ENCODE assay signal across 2 cellular contexts in genomic region chr17:78368348-78368747, GRCh38.
TF ChIP-seq lines count a peak whose summit lies in the region.

No MANE protein-coding gene starts in this region.

TF ChIP-seq in GM23338, 12 proteins besides CTCF, POLR2A, EP300 and RAD21:
- TF ChIP-seq ZNF331 (CRISPR knock-in tag; IDR thresholded peaks at IDR 0.05; ENCODE audit: low read depth) (no peak), ETS1 (IDR thresholded peaks at IDR 0.05) (no peak), EZH2 (IDR thresholded peaks at IDR 0.05; ENCODE audit: low read depth, unreplicated experiment) (no peak), EZH2phosphoT487 (IDR thresholded peaks at IDR 0.05; ENCODE audit: unreplicated experiment) (no peak), REST (IDR thresholded peaks at IDR 0.05; ENCODE audit: unreplicated experiment) (no peak), NANOG (IDR thresholded peaks at IDR 0.05; ENCODE audit: borderline replicate concordance) (no peak), POLR2AphosphoS5 (IDR thresholded peaks at IDR 0.05; ENCODE audit: low read depth) (no peak), STAT1 (IDR thresholded peaks at IDR 0.05; ENCODE audit: unreplicated experiment) (no peak)

TF ChIP-seq in H1, 55 proteins besides CTCF, POLR2A, EP300 and RAD21:
- TF ChIP-seq TAF7 (optimal IDR thresholded peaks at IDR 0.05; ENCODE audit: borderline replicate concordance, low read depth, low read length) = no peak
- no peak for TF ChIP-seq SIRT6 (IDR thresholded peaks at IDR 0.05; ENCODE audit: low read length)
- TF ChIP-seq GTF2F1 (IDR thresholded peaks at IDR 0.05; ENCODE audit: borderline replicate concordance, low read depth, low read length) = no peak
- no peak for TF ChIP-seq BACH1 (IDR thresholded peaks at IDR 0.05; ENCODE audit: low read length)
- TF ChIP-seq CREB1 (IDR thresholded peaks at IDR 0.05) = no peak
- TF ChIP-seq RBBP5 (IDR thresholded peaks at IDR 0.05; ENCODE audit: borderline replicate concordance, low read depth, low read length) = no peak
- no peak for TF ChIP-seq SP4 (IDR thresholded peaks at IDR 0.05; ENCODE audit: low read length)
- no peak for TF ChIP-seq CEBPB (IDR thresholded peaks at IDR 0.05; ENCODE audit: low read depth, low read length)
- TF ChIP-seq NRF1 (IDR thresholded peaks at IDR 0.05; ENCODE audit: low read depth, low read length) = no peak
- TF ChIP-seq SP1 (IDR thresholded peaks at IDR 0.05; ENCODE audit: low read depth, low read length) = no peak
- TF ChIP-seq BRCA1 (IDR thresholded peaks at IDR 0.05; ENCODE audit: low read depth, low read length) = no peak
- TF ChIP-seq RNF2 (IDR thresholded peaks at IDR 0.05; ENCODE audit: borderline replicate concordance, low read depth, low read length, missing control alignments, poor library complexity, severe bottlenecking) = no peak
- no peak for TF ChIP-seq EZH2 (IDR thresholded peaks at IDR 0.05; ENCODE audit: low read depth, low read length, severe bottlenecking)
- no peak for TF ChIP-seq SIN3A (conservative IDR thresholded peaks at IDR 0.05 in 1 of 2, IDR thresholded peaks at IDR 0.05 in 1 of 2; ENCODE audit: low read depth in 1 of 2, low read length in 2 of 2)
